ENCODE assay signal across 14 cellular contexts in genomic region chr9:94950040-94950732, GRCh38.
A peak's percentile ranks its signal among the peaks of the same experiment; 100 is the strongest.
DNase-seq lines count a peak whose midpoint lies in the region; ATAC-seq and TF ChIP-seq lines count a peak whose summit lies in the region.
"Had no signal": no experiment of that assay in that cellular context is flagged by ENCODE, and none has a peak within 500 bp of the region (broad histone marks: within the 10 kb centered on the region; RNA-seq: fewer than 3 reads in every experiment).

No MANE protein-coding gene starts in this region.

- DNase-seq in Right ventricle myocardium superior = no peak
- no peak for DNase-seq in Right ventricle myocardium inferior (ENCODE audit: missing footprints)
- no peak for DNase-seq in colonic mucosa
- no peak for DNase-seq in mesenchymal stem cell
- DNase-seq in upper lobe of right lung = no peak
- DNase-seq in SK-N-DZ (ENCODE audit: low spot score) = no peak
- no peak for DNase-seq in activated T-helper 2 cell treated with anti-CD3 and anti-CD28 coated beads, Interferon-gamma antibody, Interleukin-2, Interleukin-4, amounts not matched to agents 10 μg/mL and 5 μg/mL and 100 μg/mL, durations not matched to agents 14 hours and 24 hours and 36 hours (ENCODE audit: low spot score)
- DNase-seq: activated T-cell treated with anti-CD3 and anti-CD28 coated beads for 4 hours, hippocampal formation, KG1, mucosa of descending colon, NCI-H2107 had no signal

- H3K27ac Mint-ChIP-seq in activated T-helper 2 cell treated with anti-CD3 and anti-CD28 coated beads, Interferon-gamma antibody, Interleukin-2, Interleukin-4, amounts not matched to agents 10 μg/mL and 5 μg/mL and 100 μg/mL, durations not matched to agents 14 hours and 24 hours and 36 hours = no peak overlapping the region

- H3K36me3 Mint-ChIP-seq in activated T-helper 2 cell treated with anti-CD3 and anti-CD28 coated beads, Interferon-gamma antibody, Interleukin-2, Interleukin-4, amounts not matched to agents 10 μg/mL and 5 μg/mL and 100 μg/mL, durations not matched to agents 14 hours and 24 hours and 36 hours (ENCODE audit: low read depth) = no peaks in the 10 kb centered on the region

- no peak overlapping the region for H2BK15ac ChIP-seq in mesenchymal stem cell (ENCODE audit: low read depth, poor library complexity, severe bottlenecking)

- H4K91ac ChIP-seq in mesenchymal stem cell (ENCODE audit: low read length) = no peak overlapping the region

- H3K4me3 ChIP-seq in colonic mucosa (no peak overlapping the region), mesenchymal stem cell (ENCODE audit: insufficient read depth in 1 of 2, low read depth in 1 of 2, low read length in 2 of 2) (no peak overlapping the region), upper lobe of right lung (no peak overlapping the region)
- H3K4me3 ChIP-seq: mucosa of descending colon had no signal

- H2AK5ac ChIP-seq in mesenchymal stem cell (ENCODE audit: low read length, severe bottlenecking) = peak overlapping the region; percentile 75

- peak overlapping the region in 1 of 2 experiments; percentile 51 for H2BK12ac ChIP-seq in mesenchymal stem cell (ENCODE audit: low read length in 2 of 2)

- TF ChIP-seq CTCF in colonic mucosa (IDR thresholded peaks at IDR 0.05) = no peak
- TF ChIP-seq CTCF in upper lobe of right lung (IDR thresholded peaks at IDR 0.05) = no peak

- no peak overlapping the region for H3K23ac ChIP-seq in mesenchymal stem cell (ENCODE audit: low read length in 2 of 2)

- H2BK120ac ChIP-seq in mesenchymal stem cell (ENCODE audit: low read depth, low read length) = no peak overlapping the region

- H3K36me3 ChIP-seq in colonic mucosa (no peaks in the 10 kb centered on the region), mesenchymal stem cell (ENCODE audit: control insufficient read depth in 1 of 2, insufficient read depth in 2 of 2, low read depth in 1 of 2, low read length in 2 of 2) (peaks cover 0 to under 1% of the 10 kb centered on the region in 2 experiments), upper lobe of right lung (no peaks in the 10 kb centered on the region)

- H2BK5ac ChIP-seq in mesenchymal stem cell (ENCODE audit: low read depth, low read length, poor library complexity, severe bottlenecking) = no peak overlapping the region

- peak overlapping the region in 1 of 2 experiments; percentile 61 for H3K18ac ChIP-seq in mesenchymal stem cell (ENCODE audit: low read depth in 1 of 2, low read length in 2 of 2)

- H3K4me3 Mint-ChIP-seq in activated T-helper 2 cell treated with anti-CD3 and anti-CD28 coated beads, Interferon-gamma antibody, Interleukin-2, Interleukin-4, amounts not matched to agents 10 μg/mL and 5 μg/mL and 100 μg/mL, durations not matched to agents 14 hours and 24 hours and 36 hours (ENCODE audit: low read depth) = no peak overlapping the region

- H3K4me2 ChIP-seq in mesenchymal stem cell (ENCODE audit: low read length, poor library complexity, severe bottlenecking) = no peak overlapping the region

- H3K4me1 Mint-ChIP-seq in activated T-helper 2 cell treated with anti-CD3 and anti-CD28 coated beads, Interferon-gamma antibody, Interleukin-2, Interleukin-4, amounts not matched to agents 10 μg/mL and 5 μg/mL and 100 μg/mL, durations not matched to agents 14 hours and 24 hours and 36 hours (ENCODE audit: low read depth) = peaks cover 33% of the 10 kb centered on the region

- H3K27me3 ChIP-seq in colonic mucosa = no peaks in the 10 kb centered on the region
- no peaks in the 10 kb centered on the region for H3K27me3 ChIP-seq in mesenchymal stem cell (ENCODE audit: control insufficient read depth in 1 of 2, insufficient read depth in 1 of 2, low read length in 2 of 2)
- H3K27me3 ChIP-seq in upper lobe of right lung = no peaks in the 10 kb centered on the region

- H4K8ac ChIP-seq in mesenchymal stem cell (ENCODE audit: low read length) = no peak overlapping the region

- H3K9ac ChIP-seq in colonic mucosa (ENCODE audit: low read depth in 2 of 2, low read length in 2 of 2) (no peak overlapping the region), mesenchymal stem cell (ENCODE audit: low read length) (no peak overlapping the region)

- H3K9me3 Mint-ChIP-seq in activated T-helper 2 cell treated with anti-CD3 and anti-CD28 coated beads, Interferon-gamma antibody, Interleukin-2, Interleukin-4, amounts not matched to agents 10 μg/mL and 5 μg/mL and 100 μg/mL, durations not matched to agents 14 hours and 24 hours and 36 hours = no peaks in the 10 kb centered on the region

- no peak overlapping the region for H3K4ac ChIP-seq in mesenchymal stem cell (ENCODE audit: low read depth in 1 of 2, low read length in 2 of 2)

- peak overlapping the region in 1 of 2 experiments; percentile 63 for H3K14ac ChIP-seq in mesenchymal stem cell (ENCODE audit: low read length in 2 of 2)

- 93% methylated on average over 6 of the region's 6 CpGs for WGBS in mesenchymal stem cell

- H3K4me1 ChIP-seq in colonic mucosa = peaks cover 3% of the 10 kb centered on the region
- peaks cover 28% of the 10 kb centered on the region for H3K4me1 ChIP-seq in mesenchymal stem cell (ENCODE audit: control insufficient read depth, insufficient read depth, low read depth, low read length)
- H3K4me1 ChIP-seq in upper lobe of right lung = peaks cover 29% of the 10 kb centered on the region

- ATAC-seq in Right ventricle myocardium superior (ENCODE audit: poor library complexity) = peak; percentile 8
- ATAC-seq in Right ventricle myocardium inferior = no peak
- ATAC-seq in upper lobe of right lung = peak; percentile 18
- no peak for ATAC-seq in GM21723 (IDR thresholded peaks at IDR 0.05; ENCODE audit: unreplicated experiment)
- ATAC-seq: Panc1 had no signal

- intact Hi-C loops in Right ventricle myocardium superior (cut with DNase I) (no loop called here), Right ventricle myocardium inferior (cut with DNase I) (loop anchor here (2.0 to 5.0 kb wide), 2 partner anchors 47 to 83 kb away; no protein-coding TSS in a partner anchor), colonic mucosa (cut with DNase I) (no loop called here), upper lobe of right lung (cut with DNase I) (no loop called here)
- intact Hi-C loops in activated T-helper 2 cell treated with anti-CD3 and anti-CD28 coated beads, Interferon-gamma antibody, Interleukin-2, Interleukin-4, amounts not matched to agents 10 μg/mL and 5 μg/mL and 100 μg/mL, durations not matched to agents 14 hours and 24 hours and 36 hours (cut with micrococcal nuclease) = loop anchor here (5.0 kb wide), 1 partner anchor 223 kb away; the partner anchor contains the start of gene AOPEP

- H3K27me3 Mint-ChIP-seq in activated T-helper 2 cell treated with anti-CD3 and anti-CD28 coated beads, Interferon-gamma antibody, Interleukin-2, Interleukin-4, amounts not matched to agents 10 μg/mL and 5 μg/mL and 100 μg/mL, durations not matched to agents 14 hours and 24 hours and 36 hours (ENCODE audit: low read depth) = no peaks in the 10 kb centered on the region

- no peak overlapping the region for H2AFZ ChIP-seq in mesenchymal stem cell (ENCODE audit: low read depth, low read length)

- H3K9me3 ChIP-seq in colonic mucosa (no peaks in the 10 kb centered on the region), mesenchymal stem cell (ENCODE audit: control insufficient read depth, low read length) (no peaks in the 10 kb centered on the region), upper lobe of right lung (no peaks in the 10 kb centered on the region)
- H3K9me3 ChIP-seq: mucosa of descending colon had no signal

- H3K27ac ChIP-seq in colonic mucosa (peak overlapping the region; percentile 5), mesenchymal stem cell (ENCODE audit: low read length, poor library complexity, severe bottlenecking) (peak overlapping the region; percentile 30), upper lobe of right lung (no peak overlapping the region)

- peaks cover 4% of the 10 kb centered on the region for H3K79me1 ChIP-seq in mesenchymal stem cell (replicated peaks; ENCODE audit: low read length, poor library complexity, severe bottlenecking)

Comparison
In these comparisons a context has a peak if more than half of its experiments do, and no peak if none do; other contexts are left out.
1. ATAC-seq: peak in Right ventricle myocardium superior (single experiment) and upper lobe of right lung (single experiment); none in Right ventricle myocardium inferior (single experiment) and GM21723 (single experiment).
2. intact Hi-C loops: an anchor here in Right ventricle myocardium inferior (2.0 to 5.0 kb wide) and activated T-helper 2 cell treated with anti-CD3 and anti-CD28 coated beads, Interferon-gamma antibody, Interleukin-2, Interleukin-4, amounts not matched to agents 10 μg/mL and 5 μg/mL and 100 μg/mL, durations not matched to agents 14 hours and 24 hours and 36 hours (5.0 kb wide); none called in Right ventricle myocardium superior, colonic mucosa and upper lobe of right lung.